In the genomic region with DNA sequence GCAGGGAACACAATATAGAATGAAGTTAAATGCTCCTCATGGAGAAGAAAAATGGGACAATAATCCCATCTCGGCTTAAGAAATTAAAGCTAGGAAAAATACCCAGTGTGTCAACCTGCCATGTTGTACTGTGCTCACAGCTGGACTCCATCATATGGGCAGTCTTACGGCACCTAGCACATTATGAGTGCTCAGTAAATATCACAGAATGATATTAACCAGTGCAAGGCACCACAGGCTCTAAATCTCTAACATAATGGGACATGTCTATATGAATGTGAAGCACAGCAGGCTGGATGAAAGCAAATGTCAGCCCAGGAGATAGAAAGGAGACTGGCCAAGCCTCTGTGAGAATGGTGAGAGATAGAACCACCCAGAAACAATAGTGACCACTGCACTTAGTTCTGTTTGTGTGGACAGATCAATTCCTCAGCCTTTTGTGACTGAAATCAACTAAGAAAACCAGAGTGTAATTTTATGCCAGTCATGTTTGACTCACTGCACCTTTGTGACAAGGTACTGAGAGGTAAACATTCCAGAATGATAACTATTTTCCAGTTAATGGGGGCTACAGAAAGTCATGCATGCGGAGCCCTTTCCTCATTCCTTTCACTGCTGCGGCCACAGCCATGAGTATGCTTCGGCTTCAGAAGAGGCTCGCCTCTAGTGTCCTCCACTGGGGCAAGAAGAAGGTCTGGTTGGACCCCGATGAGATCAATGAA, we compare ENCODE assay signal across 20 cellular contexts.
A peak's percentile ranks its signal among the peaks of the same experiment; 100 is the strongest.
DNase-seq lines count a peak whose midpoint lies in the region; ATAC-seq, FAIRE-seq and TF ChIP-seq lines count a peak whose summit lies in the region.
"Had no signal": no experiment of that assay in that cellular context is flagged by ENCODE, and none has a peak within 500 bp of the region (broad histone marks: within the 10 kb centered on the region; RNA-seq: fewer than 3 reads in every experiment).

No MANE protein-coding gene starts in this region.

- no peak overlapping the region for H4K8ac ChIP-seq in IMR-90 (ENCODE audit: low read depth in 2 of 2, low read length in 2 of 2)

- H3K56ac ChIP-seq in IMR-90 (ENCODE audit: extremely low read depth, insufficient read depth, low read length): no peak overlapping the region

- H3K4ac ChIP-seq in IMR-90 (ENCODE audit: low read depth, low read length): no peak overlapping the region

- H3K27ac ChIP-seq in IMR-90 (ENCODE audit: insufficient read depth, low read length) (no peak overlapping the region), hepatocyte (peak overlapping the region; percentile 51), pancreas (no peak overlapping the region)
- H3K27ac ChIP-seq: HL-60 had no signal

- no peaks in the 10 kb centered on the region for H3K79me2 ChIP-seq in hepatocyte

- peaks cover 8% of the 10 kb centered on the region for H3K9me3 Mint-ChIP-seq in type B pancreatic cell
- peaks cover 2% of the 10 kb centered on the region for H3K9me3 Mint-ChIP-seq in activated CD4-positive, alpha-beta T cell treated with anti-CD3 and anti-CD28 coated beads for 36 hours (ENCODE audit: low read depth)

- ATAC-seq in IMR-90 (ENCODE audit: low read depth) (no peak), pancreas (no peak)
- ATAC-seq in activated CD4-positive, alpha-beta T cell treated with anti-CD3 and anti-CD28 coated beads for 36 hours: no peak
- ATAC-seq: HCT116 had no signal

- H3K9me1 ChIP-seq in IMR-90 (ENCODE audit: insufficient read depth, low read length): no peaks in the 10 kb centered on the region; the same call in 1 of the 2 replicates

- FAIRE-seq in pancreas (lab: Jason Lieb, UNC): no peak
- FAIRE-seq: GM12892 had no signal

- no peak overlapping the region for H2AFZ ChIP-seq in IMR-90 (replicated peaks; ENCODE audit: low read length, poor library complexity)
- no peak overlapping the region for H2AFZ ChIP-seq in hepatocyte

- H3K4me3 Mint-ChIP-seq in type B pancreatic cell: no peak overlapping the region
- H3K4me3 Mint-ChIP-seq in activated CD4-positive, alpha-beta T cell treated with anti-CD3 and anti-CD28 coated beads for 36 hours: no peak overlapping the region
- H3K4me3 Mint-ChIP-seq: B cell; CD4-positive, alpha-beta T cell; IgD-negative memory B cell had no signal

- H2BK120ac ChIP-seq in IMR-90 (ENCODE audit: low read depth, low read length): no peak overlapping the region

- no peaks in the 10 kb centered on the region for H3K36me3 ChIP-seq in IMR-90 (ENCODE audit: control insufficient read depth, insufficient read depth, low read length)
- H3K36me3 ChIP-seq in hepatocyte (replicated peaks; ENCODE audit: insufficient read depth, low read depth): no peaks in the 10 kb centered on the region
- no peaks in the 10 kb centered on the region for H3K36me3 ChIP-seq in pancreas

- H2AK5ac ChIP-seq in IMR-90 (ENCODE audit: low read depth, low read length): no peak overlapping the region; the same call in 1 of the 2 replicates

- H2BK5ac ChIP-seq in IMR-90 (ENCODE audit: low read depth, low read length, poor library complexity, severe bottlenecking): no peak overlapping the region

- H4K91ac ChIP-seq in IMR-90 (ENCODE audit: insufficient read depth, low read depth, low read length): no peak overlapping the region

- no peaks in the 10 kb centered on the region for H3K36me3 Mint-ChIP-seq in type B pancreatic cell
- no peaks in the 10 kb centered on the region for H3K36me3 Mint-ChIP-seq in activated CD4-positive, alpha-beta T cell treated with anti-CD3 and anti-CD28 coated beads for 36 hours (ENCODE audit: low read depth)
- H3K36me3 Mint-ChIP-seq: IgD-negative memory B cell had no signal

- no peak overlapping the region for H2BK15ac ChIP-seq in IMR-90 (ENCODE audit: low read depth, low read length)

- H2BK20ac ChIP-seq in IMR-90 (ENCODE audit: low read depth, low read length): no peak overlapping the region

- POLR2A ChIA-PET in IMR-90 (lab: Charles Lee; ENCODE audit: unreplicated experiment): no interaction called here
- POLR2A ChIA-PET in activated CD4-positive, alpha-beta T cell treated with anti-CD3 and anti-CD28 coated beads for 36 hours (lab: Charles Lee): no interaction called here

- no peak overlapping the region for H2AK9ac ChIP-seq in IMR-90 (replicated peaks; ENCODE audit: low read depth, low read length, poor library complexity)

- TF ChIP-seq RAD21 in IMR-90 (IDR thresholded peaks at IDR 0.05; ENCODE audit: low read length): no peak

- H4K20me1 ChIP-seq in IMR-90 (ENCODE audit: insufficient read depth, low read length) (no peaks in the 10 kb centered on the region), hepatocyte (ENCODE audit: insufficient read depth, poor library complexity, severe bottlenecking) (no peaks in the 10 kb centered on the region)

- DNase-seq in NCI-H345 (lab: John Stamatoyannopoulos, UW) (peak; percentile 7), NCI-H345 treated with DMSO at 0.1 percent for 48 hours (lab: John Stamatoyannopoulos, UW; ENCODE audit: unreplicated experiment) (no peak), IMR-90 (no peak), hepatocyte (ENCODE audit: low spot score) (no peak), type B pancreatic cell (ENCODE audit: extremely low spot score, unreplicated experiment) (no peak), pancreas (no peak), EL (no peak)
- no peak for DNase-seq in activated CD4-positive, alpha-beta T cell treated with anti-CD3 and anti-CD28 coated beads for 36 hours
- DNase-seq: 8988T; ACHN; C1 segment of cervical spinal cord; CD4-positive, alpha-beta T cell; DMS153; DMS79 treated with DMSO at 0.1 percent for 48 hours; GDM1 had no signal

- H3K18ac ChIP-seq in IMR-90 (ENCODE audit: low read depth, low read length): no peak overlapping the region

- TF ChIP-seq POLR2A in IMR-90 (IDR thresholded peaks at IDR 0.05; ENCODE audit: low read depth, low read length): no peak

- 98% methylated on average over 5 of the region's 7 CpGs; no CpG with 5 or more reads in 1 of the 2 experiments for WGBS in IMR-90 (ENCODE audit: extremely low coverage in 2 of 2, insufficient read length in 1 of 2), 2 experiments
- 83% methylated on average over 7 of the region's 7 CpGs for WGBS in hepatocyte (ENCODE audit: low lambda C conversion rate, missing lambda C conversion rate)
- WGBS in pancreas, 2 donors: 52 to 59% methylated on average over 7 of the region's 7 CpGs

- no peaks in the 10 kb centered on the region for H3K79me1 ChIP-seq in IMR-90 (ENCODE audit: low read depth in 1 of 2, low read length in 2 of 2)

- intact Hi-C loops in IMR-90 (cut with micrococcal nuclease) (no loop called here), pancreas (cut with DNase I) (no loop called here)
- intact Hi-C loops in activated CD4-positive, alpha-beta T cell treated with anti-CD3 and anti-CD28 coated beads for 36 hours (cut with DNase I, micrococcal nuclease): no loop called here

- TF ChIP-seq CTCF in IMR-90 (conservative IDR thresholded peaks at IDR 0.05; ENCODE audit: low read depth, low read length) (no peak), hepatocyte (IDR thresholded peaks at IDR 0.05; ENCODE audit: poor library complexity) (no peak), type B pancreatic cell (conservative IDR thresholded peaks at IDR 0.05) (no peak), pancreas (IDR thresholded peaks at IDR 0.05) (no peak)

- H3K4me3 ChIP-seq in IMR-90 (ENCODE audit: insufficient read depth, low read depth, low read length) (no peak overlapping the region), hepatocyte (no peak overlapping the region), pancreas (no peak overlapping the region)

- H3K27me3 Mint-ChIP-seq in type B pancreatic cell: no peaks in the 10 kb centered on the region
- no peaks in the 10 kb centered on the region for H3K27me3 Mint-ChIP-seq in activated CD4-positive, alpha-beta T cell treated with anti-CD3 and anti-CD28 coated beads for 36 hours
- H3K27me3 Mint-ChIP-seq: B cell; CD4-positive, alpha-beta T cell; IgD-negative memory B cell had no signal

- H3K4me1 ChIP-seq in IMR-90 (ENCODE audit: control insufficient read depth, insufficient read depth, low read length): peaks cover 4% of the 10 kb centered on the region; the same call in 1 of the 2 replicates
- H3K4me1 ChIP-seq in hepatocyte (ENCODE audit: insufficient read depth): peaks cover 4% of the 10 kb centered on the region
- peaks cover 0 to 10% (median 0%) of the 10 kb centered on the region in 3 donors for H3K4me1 ChIP-seq in pancreas

- in situ Hi-C loops in IMR-90 (cut with MboI; ENCODE audit: low sequenced_read_pairs): no loop called here

- no peak overlapping the region for H3K14ac ChIP-seq in IMR-90 (replicated peaks; ENCODE audit: low read depth, low read length)

- peaks cover 32% of the 10 kb centered on the region for H3K4me1 Mint-ChIP-seq in type B pancreatic cell (ENCODE audit: unreplicated experiment)
- H3K4me1 Mint-ChIP-seq in activated CD4-positive, alpha-beta T cell treated with anti-CD3 and anti-CD28 coated beads for 36 hours: no peaks in the 10 kb centered on the region
- H3K4me1 Mint-ChIP-seq: B cell, IgD-negative memory B cell had no signal

- no peak overlapping the region for H4K5ac ChIP-seq in IMR-90 (ENCODE audit: low read depth, low read length)

- no peak overlapping the region for H3K23ac ChIP-seq in IMR-90 (ENCODE audit: low read depth, low read length)

- dilution Hi-C loops in IMR-90 (cut with HindIII; ENCODE audit: low sequenced_read_pairs, unreplicated experiment): no loop called here

- H3K9ac ChIP-seq in IMR-90 (ENCODE audit: low read depth, low read length): no peak overlapping the region

- no TSS peak for BruUV-seq in IMR-90 (replicated peaks; lab: Mats Ljungman, UMichigan)

- CTCF ChIA-PET in IMR-90 (lab: Yijun Ruan, JAX): no interaction called here
- CTCF ChIA-PET in activated CD4-positive, alpha-beta T cell treated with anti-CD3 and anti-CD28 coated beads for 36 hours (lab: Charles Lee): no interaction called here

- H3K27me3 ChIP-seq in IMR-90 (ENCODE audit: control insufficient read depth, insufficient read depth, low read length): no peaks in the 10 kb centered on the region
- H3K27me3 ChIP-seq in hepatocyte: no peaks in the 10 kb centered on the region
- no peaks in the 10 kb centered on the region for H3K27me3 ChIP-seq in pancreas

- H3K27ac Mint-ChIP-seq in type B pancreatic cell: peak overlapping the region; percentile 17
- no peak overlapping the region for H3K27ac Mint-ChIP-seq in activated CD4-positive, alpha-beta T cell treated with anti-CD3 and anti-CD28 coated beads for 36 hours
- H3K27ac Mint-ChIP-seq: B cell; CD4-positive, alpha-beta T cell; IgD-negative memory B cell had no signal

- no peaks in the 10 kb centered on the region for H3K9me2 ChIP-seq in hepatocyte (replicated peaks; ENCODE audit: insufficient read depth)

- no peaks in the 10 kb centered on the region for H3K9me3 ChIP-seq in IMR-90 (ENCODE audit: control insufficient read depth, insufficient read depth, low read length)
- no peaks in the 10 kb centered on the region for H3K9me3 ChIP-seq in hepatocyte (ENCODE audit: low read depth)
- no peaks in the 10 kb centered on the region for H3K9me3 ChIP-seq in pancreas

- H3K4me2 ChIP-seq in IMR-90 (ENCODE audit: low read depth, low read length) (no peak overlapping the region), hepatocyte (no peak overlapping the region)

TF ChIP-seq in IMR-90, 13 proteins besides CTCF, POLR2A, EP300 and RAD21 (continues in another document):
- 0 out of 2 replicates have a peak, but pooled peaks have one; percentile 16 for TF ChIP-seq NFE2L2 (IDR thresholded peaks at IDR 0.05; ENCODE audit: low read depth, low read length)
